In genomic region chr16:57260294-57260929, GRCh38 we compare ENCODE assay signal across 9 cellular contexts. TPM values are rescaled to one million over a fixed set of nuclear protein-coding genes. Genes with fewer than 3 reads are reported as not detected.
DNase-seq lines count a peak whose midpoint lies in the region; ATAC-seq and TF ChIP-seq lines count a peak whose summit lies in the region.
"Had no signal": no experiment of that assay in that cellular context is flagged by ENCODE, and none has a peak within 500 bp of the region (broad histone marks: within the 10 kb centered on the region; RNA-seq: fewer than 3 reads in every experiment).

No MANE protein-coding gene starts in this region.

- H3K4me3 ChIP-seq in Caco-2 (ENCODE audit: low read depth, low read length) (no peak overlapping the region), HUES48 (ENCODE audit: low read depth, low read length) (no peak overlapping the region)

- H3K9me3 Mint-ChIP-seq in Caco-2 (ENCODE audit: unreplicated experiment) (no peaks in the 10 kb centered on the region), immature natural killer cell (no peaks in the 10 kb centered on the region)

- H3K27me3 ChIP-seq in Caco-2 (replicated peaks; ENCODE audit: control insufficient read depth, insufficient read depth, low read length) (no peaks in the 10 kb centered on the region), HUES48 (ENCODE audit: control insufficient read depth, insufficient read depth, low read length) (no peaks in the 10 kb centered on the region)

- peak overlapping the region; percentile 2; the same call in 1 of the 2 replicates for H3K9ac ChIP-seq in HUES48 (ENCODE audit: low read depth, low read length)

- no peaks in the 10 kb centered on the region for H3K4me1 ChIP-seq in Caco-2
- H3K4me1 ChIP-seq in HUES48 (ENCODE audit: control insufficient read depth, insufficient read depth, low read length): peaks cover 10% of the 10 kb centered on the region

- H3K27ac Mint-ChIP-seq in Caco-2 (ENCODE audit: unreplicated experiment) (peak overlapping the region; percentile 46), immature natural killer cell (peak overlapping the region; percentile 37 to 84 (median 46))

- H3K36me3 Mint-ChIP-seq in Caco-2 (ENCODE audit: insufficient read depth, unreplicated experiment) (peaks cover 42% of the 10 kb centered on the region), immature natural killer cell (peaks cover 0 to 4% (median 3%) of the 10 kb centered on the region in 3 donors)

- TF ChIP-seq CTCF in Caco-2 (IDR thresholded peaks at IDR 0.05; ENCODE audit: insufficient read depth in 1 of 2, low read depth in 1 of 2, low read length in 1 of 2, severe bottlenecking in 1 of 2, unreplicated experiment in 1 of 2): no peak

- no TSS peak for BruUV-seq in Caco-2 (replicated peaks; lab: Mats Ljungman, UMichigan)

- CTCF ChIA-PET in Caco-2 (lab: Charles Lee): no interaction called here

- no peak overlapping the region for H3K4me3 Mint-ChIP-seq in Caco-2 (ENCODE audit: unreplicated experiment)
- peak overlapping the region; percentile 37 to 70 (median 58) for H3K4me3 Mint-ChIP-seq in immature natural killer cell

- H3K9me3 ChIP-seq in Caco-2 (no peaks in the 10 kb centered on the region), HUES48 (ENCODE audit: control insufficient read depth, insufficient read depth, low read length) (no peaks in the 10 kb centered on the region)

- intact Hi-C loops in Caco-2 (cut with micrococcal nuclease; ENCODE audit: unreplicated experiment): no loop called here

- no peak for ATAC-seq in GM19455 (IDR thresholded peaks at IDR 0.05; ENCODE audit: unreplicated experiment)
- ATAC-seq in GM21381 (IDR thresholded peaks at IDR 0.05; ENCODE audit: unreplicated experiment): no peak
- ATAC-seq in GM21576 (IDR thresholded peaks at IDR 0.05; ENCODE audit: unreplicated experiment): no peak

- DNase-seq in Caco-2 (peak in 1 of 2 experiments; percentile 31), astrocyte of the hippocampus (ENCODE audit: low read depth, low spot score) (peak; percentile 79), immature natural killer cell (peak; percentile 4 to 16 (median 8))
- DNase-seq in stimulated activated CD8-positive, alpha-beta memory T cell treated with anti-CD3 and anti-CD28 coated beads, Interleukin-12 subunit alpha, Interleukin-12 subunit beta, amount 100 ng/mL, for 4 hours (ENCODE audit: low read depth): peak; percentile 17

- H3K36me3 ChIP-seq in Caco-2 (ENCODE audit: control insufficient read depth, insufficient read depth, low read length) (peaks cover 2% of the 10 kb centered on the region; the same call in 1 of the 2 replicates), HUES48 (ENCODE audit: control insufficient read depth, insufficient read depth, low read length) (no peaks in the 10 kb centered on the region)

- peak overlapping the region; percentile 97 for H3K27ac ChIP-seq in HUES48 (ENCODE audit: low read depth, low read length)

- no peaks in the 10 kb centered on the region for H3K27me3 Mint-ChIP-seq in Caco-2 (ENCODE audit: insufficient read depth, unreplicated experiment)
- H3K27me3 Mint-ChIP-seq in immature natural killer cell (ENCODE audit: low read depth in 3 of 3): no peaks in the 10 kb centered on the region

- H3K4me1 Mint-ChIP-seq in Caco-2 (ENCODE audit: low read depth, unreplicated experiment) (no peaks in the 10 kb centered on the region), immature natural killer cell (peaks cover 5 to 7% of the 10 kb centered on the region in 2 donors)

- POLR2A ChIA-PET in Caco-2 (lab: Charles Lee): no interaction called here

RNA-seq across cellular contexts. Expression of gene ARL2BP, which starts 15.4 kb away (rescaled TPM):
- 38.5 and 47.6 TPM in 2 replicates for total RNA-seq in Caco-2 (2022)
- 100 to 1,000 TPM; 130 to 221 (median 136) TPM for polyA plus RNA-seq in immature natural killer cell

RNA-seq across cellular contexts. Expression of gene PLLP, which starts 24.1 kb away (rescaled TPM):
- total RNA-seq in Caco-2 (2022): 53.0 and 54.0 TPM in 2 replicates
- under 1 TPM; 0.21 to 0.57 (median 0.33) TPM for polyA plus RNA-seq in immature natural killer cell
- polyA plus RNA-seq: neural cell had no signal
